16 cellular contexts compared by ENCODE assay signal in the genomic region with DNA sequence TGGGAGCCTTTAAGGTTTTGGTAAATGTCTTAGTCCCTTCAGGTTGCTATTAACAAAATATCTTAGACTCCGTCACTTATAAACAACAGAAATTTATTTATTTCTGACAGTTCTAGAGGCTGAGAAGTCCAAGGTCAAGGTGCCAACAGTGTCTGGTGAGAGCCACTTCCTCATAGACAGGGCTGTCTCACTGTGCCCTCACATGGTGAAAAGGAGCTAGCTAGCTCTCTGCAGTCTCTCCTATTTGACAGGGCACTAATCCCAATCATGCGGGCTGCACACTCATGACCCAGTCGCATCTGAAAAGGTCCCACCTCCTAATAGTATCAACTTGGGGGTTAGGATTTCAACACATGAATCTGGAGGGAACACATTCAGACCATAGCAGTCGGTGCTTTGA.
DNase-seq lines count a peak whose midpoint lies in the region; ATAC-seq and TF ChIP-seq lines count a peak whose summit lies in the region.
"Had no signal": no experiment of that assay in that cellular context is flagged by ENCODE, and none has a peak within 500 bp of the region (broad histone marks: within the 10 kb centered on the region; RNA-seq: fewer than 3 reads in every experiment).

No MANE protein-coding gene starts in this region.

- H3K27ac Mint-ChIP-seq in MCF 10A (ENCODE audit: low read depth, unreplicated experiment) = no peak overlapping the region
- H3K27ac Mint-ChIP-seq: progenitor cell of endocrine pancreas had no signal

- in situ Hi-C loops in mammary epithelial cell (cut with MboI; ENCODE audit: low sequenced_read_pairs in 2 of 2) = no loop called here

- H3K9ac ChIP-seq in mammary epithelial cell (ENCODE audit: insufficient read depth, low read length) (no peak overlapping the region), colonic mucosa (ENCODE audit: low read depth in 2 of 2, low read length in 2 of 2) (no peak overlapping the region)

- TF ChIP-seq CTCF in MCF 10A (IDR thresholded peaks at IDR 0.05; ENCODE audit: unreplicated experiment) (no peak), mammary epithelial cell (conservative IDR thresholded peaks at IDR 0.05 in 1 of 2, IDR thresholded peaks at IDR 0.05 in 1 of 2; ENCODE audit: extremely low read depth in 1 of 2, insufficient read depth in 1 of 2, low read depth in 1 of 2, low read length in 2 of 2) (peak in 1 of 2 donors; percentile 12), PC-9 (conservative IDR thresholded peaks at IDR 0.05) (no peak), colonic mucosa (IDR thresholded peaks at IDR 0.05) (no peak), left ventricle myocardium inferior (IDR thresholded peaks at IDR 0.05; ENCODE audit: borderline replicate concordance) (no peak)

- 98% methylated on average over 4 of the region's 4 CpGs for WGBS in mammary epithelial cell (ENCODE audit: low coverage, missing lambda C conversion rate)

- peak; percentile 27 for DNase-seq in MCF 10A (ENCODE audit: unreplicated experiment)
- no peak for DNase-seq in mammary epithelial cell
- no peak for DNase-seq in PC-9
- no peak for DNase-seq in left lobe of liver (ENCODE audit: low spot score)
- DNase-seq in NOMO-1 treated with DMSO at 0.1 percent for 48 hours (lab: John Stamatoyannopoulos, UW; ENCODE audit: unreplicated experiment) = no peak
- DNase-seq in colonic mucosa = no peak
- no peak for DNase-seq in left ventricle myocardium inferior
- DNase-seq: activated CD4-positive, alpha-beta T cell treated with anti-CD3 and anti-CD28 coated beads for 1 hour; activated gamma-delta T cell; foreskin melanocyte; stimulated activated naive CD8-positive, alpha-beta T cell treated with anti-CD3 and anti-CD28 coated beads, Interleukin-15, amount 100 ng/mL, for 72 hours; T-helper 9 cell had no signal

- no peaks in the 10 kb centered on the region for H3K27me3 Mint-ChIP-seq in MCF 10A (ENCODE audit: insufficient read depth, unreplicated experiment)
- H3K27me3 Mint-ChIP-seq: progenitor cell of endocrine pancreas; stimulated activated naive CD8-positive, alpha-beta T cell treated with anti-CD3 and anti-CD28 coated beads, Interleukin-15, amount 100 ng/mL, for 72 hours had no signal

- peaks cover 23% of the 10 kb centered on the region for H3F3A ChIP-seq in PC-9 (ENCODE audit: insufficient read depth, low read depth)

- H3K27me3 ChIP-seq in mammary epithelial cell (ENCODE audit: insufficient read depth, low read length) (no peaks in the 10 kb centered on the region), PC-9 (ENCODE audit: insufficient read depth, low read depth) (no peaks in the 10 kb centered on the region), colonic mucosa (no peaks in the 10 kb centered on the region), left ventricle myocardium inferior (ENCODE audit: low read depth) (no peaks in the 10 kb centered on the region)
- H3K27me3 ChIP-seq: SJCRH30 had no signal

- no TSS peak for BruUV-seq in MCF 10A (replicated peaks; lab: Mats Ljungman, UMichigan)
- BruUV-seq in mammary epithelial cell (replicated peaks; lab: Mats Ljungman, UMichigan) = no TSS peak
- BruUV-seq in PC-9 (replicated peaks; lab: Mats Ljungman, UMichigan) = no TSS peak

- no peak overlapping the region for H3K4me3 Mint-ChIP-seq in MCF 10A (ENCODE audit: unreplicated experiment)
- H3K4me3 Mint-ChIP-seq: stimulated activated naive CD8-positive, alpha-beta T cell treated with anti-CD3 and anti-CD28 coated beads, Interleukin-15, amount 100 ng/mL, for 72 hours had no signal

- H3K4me1 ChIP-seq in mammary epithelial cell (ENCODE audit: insufficient read depth, low read length) (peaks cover 9% of the 10 kb centered on the region), PC-9 (replicated peaks; ENCODE audit: insufficient read depth) (peaks cover 26% of the 10 kb centered on the region), colonic mucosa (peaks cover 1% of the 10 kb centered on the region), left ventricle myocardium inferior (peaks cover 9% of the 10 kb centered on the region)
- H3K4me1 ChIP-seq: HAP-1 had no signal

- H3K4me3 ChIP-seq in mammary epithelial cell (replicated peaks in 1 of 3; ENCODE audit: insufficient read depth in 1 of 3, low read depth in 2 of 3, low read length in 3 of 3) = no peak overlapping the region
- H3K4me3 ChIP-seq in PC-9 = no peak overlapping the region
- H3K4me3 ChIP-seq in colonic mucosa = no peak overlapping the region
- H3K4me3 ChIP-seq in left ventricle myocardium inferior = no peak overlapping the region
- H3K4me3 ChIP-seq: HAP-1, SJCRH30 had no signal

- no peaks in the 10 kb centered on the region for H3K9me3 ChIP-seq in mammary epithelial cell (replicated peaks; ENCODE audit: insufficient read depth, low read length)
- H3K9me3 ChIP-seq in PC-9 (ENCODE audit: insufficient read depth, low read depth) = no peaks in the 10 kb centered on the region; the same call in 1 of the 2 replicates
- no peaks in the 10 kb centered on the region for H3K9me3 ChIP-seq in colonic mucosa
- no peaks in the 10 kb centered on the region for H3K9me3 ChIP-seq in left ventricle myocardium inferior (replicated peaks)
- H3K9me3 ChIP-seq: HAP-1, SJCRH30 had no signal

- ATAC-seq in left lobe of liver (peak; percentile 62), HG03439 (IDR thresholded peaks at IDR 0.05; ENCODE audit: unreplicated experiment) (no peak)
- ATAC-seq: stimulated activated naive CD8-positive, alpha-beta T cell treated with anti-CD3 and anti-CD28 coated beads, Interleukin-15, amount 100 ng/mL, for 72 hours had no signal

- dilution Hi-C loops in mammary epithelial cell (cut with HindIII; ENCODE audit: low sequenced_read_pairs) = no loop called here

- no peaks in the 10 kb centered on the region for H3K9me2 ChIP-seq in PC-9 (ENCODE audit: insufficient read depth)

- no peaks in the 10 kb centered on the region for H4K20me1 ChIP-seq in mammary epithelial cell (ENCODE audit: insufficient read depth, low read length)
- no peaks in the 10 kb centered on the region for H4K20me1 ChIP-seq in PC-9 (ENCODE audit: insufficient read depth)

- H3K4me2 ChIP-seq in mammary epithelial cell (ENCODE audit: insufficient read depth, low read depth, low read length) = no peak overlapping the region
- peak overlapping the region; percentile 51 for H3K4me2 ChIP-seq in PC-9

- peaks cover 19% of the 10 kb centered on the region for H3K4me1 Mint-ChIP-seq in MCF 10A (ENCODE audit: insufficient read depth, unreplicated experiment)

- no peak overlapping the region for H3K27ac ChIP-seq in mammary epithelial cell (ENCODE audit: insufficient read depth, low read depth, low read length)
- H3K27ac ChIP-seq in PC-9 = 0 out of 2 replicates have a peak overlapping the region, but pooled peaks have one; percentile 17
- no peak overlapping the region for H3K27ac ChIP-seq in colonic mucosa
- H3K27ac ChIP-seq in left ventricle myocardium inferior (replicated peaks) = no peak overlapping the region
- H3K27ac ChIP-seq: SJCRH30 had no signal

- H3K9me3 Mint-ChIP-seq in MCF 10A (ENCODE audit: unreplicated experiment) = no peaks in the 10 kb centered on the region
- H3K9me3 Mint-ChIP-seq: stimulated activated naive CD8-positive, alpha-beta T cell treated with anti-CD3 and anti-CD28 coated beads, Interleukin-15, amount 100 ng/mL, for 72 hours had no signal

- no peaks in the 10 kb centered on the region for H3K36me3 Mint-ChIP-seq in MCF 10A (ENCODE audit: insufficient read depth, unreplicated experiment)

- POLR2A ChIA-PET in MCF 10A (lab: Yijun Ruan, JAX) = interaction anchor here (0.8 kb wide), 1 partner anchor 215 kb away, joined by 3 read pairs; no protein-coding TSS in a partner anchor
- POLR2A ChIA-PET in PC-9 (lab: Charles Lee; ENCODE audit: unreplicated experiment) = interaction anchor here (0.6 kb wide), 1 partner anchor 71 kb away, joined by 6 read pairs; no protein-coding TSS in a partner anchor

- intact Hi-C loops in MCF 10A (cut with micrococcal nuclease) (loop anchor here (10.0 kb wide), 1 partner anchor 276 kb away; no protein-coding TSS in a partner anchor), mammary epithelial cell (cut with micrococcal nuclease) (no loop called here), PC-9 (cut with micrococcal nuclease; ENCODE audit: unreplicated experiment) (no loop called here), colonic mucosa (cut with DNase I) (no loop called here), left ventricle myocardium inferior (cut with micrococcal nuclease) (no loop called here)

- no peaks in the 10 kb centered on the region for H3K79me2 ChIP-seq in mammary epithelial cell (ENCODE audit: insufficient read depth, low read length)
- no peaks in the 10 kb centered on the region for H3K79me2 ChIP-seq in PC-9 (ENCODE audit: low read depth)

- CTCF ChIA-PET in MCF 10A (lab: Yijun Ruan, JAX) = no interaction called here
- CTCF ChIA-PET in mammary epithelial cell (lab: Charles Lee; ENCODE audit: low non-redundant PET) = interaction anchor here (0.6 kb wide), 1 partner anchor 421 kb away, joined by 3 read pairs; no protein-coding TSS in a partner anchor
- CTCF ChIA-PET in PC-9 (lab: Charles Lee) = no interaction called here

- H2AFZ ChIP-seq in mammary epithelial cell (ENCODE audit: low read depth, low read length) (no peak overlapping the region), PC-9 (no peak overlapping the region; the same call in 1 of the 2 replicates)

- H3K36me3 ChIP-seq in mammary epithelial cell (ENCODE audit: insufficient read depth, low read length) (no peaks in the 10 kb centered on the region), PC-9 (ENCODE audit: low read depth) (no peaks in the 10 kb centered on the region), colonic mucosa (no peaks in the 10 kb centered on the region), left ventricle myocardium inferior (no peaks in the 10 kb centered on the region)
- H3K36me3 ChIP-seq: HAP-1, SJCRH30 had no signal
